8 cellular contexts compared by ENCODE assay signal in genomic region chr13:35157143-35157755, GRCh38.
DNase-seq lines count a peak whose midpoint lies in the region; ATAC-seq and TF ChIP-seq lines count a peak whose summit lies in the region.

No MANE protein-coding gene starts in this region.

- H3K4me3 ChIP-seq in OCI-LY1 (ENCODE audit: low read depth, low read length, poor library complexity, severe bottlenecking), result no peak overlapping the region
- no peak overlapping the region for H3K4me3 ChIP-seq in breast epithelium

- no peak overlapping the region for H3K4me2 ChIP-seq in OCI-LY1 (ENCODE audit: low read length)

- no peak for TF ChIP-seq POLR2A in breast epithelium (IDR thresholded peaks at IDR 0.05)

- no peaks in the 10 kb centered on the region for H3F3A ChIP-seq in OCI-LY1 (ENCODE audit: insufficient read depth, low read length)

- H3K9me2 ChIP-seq in OCI-LY1 (ENCODE audit: low read depth, low read length), result no peaks in the 10 kb centered on the region

- H3K9me3 ChIP-seq in OCI-LY1 (ENCODE audit: low read length), result no peaks in the 10 kb centered on the region
- no peaks in the 10 kb centered on the region for H3K9me3 ChIP-seq in breast epithelium

- H4K20me1 ChIP-seq in OCI-LY1 (ENCODE audit: insufficient read depth, low read length), result no peaks in the 10 kb centered on the region

- TF ChIP-seq CTCF in OCI-LY1 (IDR thresholded peaks at IDR 0.05; ENCODE audit: low read length) (peak; percentile 50; the same call in 1 of the 2 replicates), breast epithelium (IDR thresholded peaks at IDR 0.05) (peak; percentile 42 to 78 (median 65))

- H3K79me2 ChIP-seq in OCI-LY1 (ENCODE audit: insufficient read depth, low read length), result no peaks in the 10 kb centered on the region

- H3K36me3 ChIP-seq in OCI-LY1 (ENCODE audit: insufficient read depth, low read length), result 0 out of 2 replicates have a peak, but pooled peaks cover 4% of the 10 kb centered on the region
- no peaks in the 10 kb centered on the region for H3K36me3 ChIP-seq in breast epithelium

- no peaks in the 10 kb centered on the region for H3K4me1 ChIP-seq in OCI-LY1 (ENCODE audit: insufficient read depth, low read length, severe bottlenecking)
- no peaks in the 10 kb centered on the region for H3K4me1 ChIP-seq in breast epithelium

- H3K27ac ChIP-seq in OCI-LY1 (ENCODE audit: low read depth, low read length, poor library complexity, severe bottlenecking) (no peak overlapping the region), breast epithelium (no peak overlapping the region)

- no peaks in the 10 kb centered on the region for H3K27me3 ChIP-seq in OCI-LY1 (ENCODE audit: insufficient read depth, low read length)
- H3K27me3 ChIP-seq in breast epithelium, result no peaks in the 10 kb centered on the region

- ATAC-seq in GM19043 (IDR thresholded peaks at IDR 0.05; ENCODE audit: low read depth, unreplicated experiment) (peak; percentile 56), HG03521 (IDR thresholded peaks at IDR 0.05; ENCODE audit: unreplicated experiment) (peak; percentile 67), HG03354 (IDR thresholded peaks at IDR 0.05; ENCODE audit: poor library complexity, severe bottlenecking, unreplicated experiment) (no peak)

- DNase-seq in DMS153 (lab: John Stamatoyannopoulos, UW) (peak; percentile 31), breast epithelium (ENCODE audit: low spot score in 2 of 2) (no peak), left kidney (ENCODE audit: low read depth, low spot score) (peak; percentile 78), ureter (ENCODE audit: low spot score) (peak; percentile 45)

- intact Hi-C loops in breast epithelium (cut with DNase I; ENCODE audit: low total_unique reads), result no loop called here

- no peak overlapping the region for H2AFZ ChIP-seq in OCI-LY1 (ENCODE audit: low read length)

- no peak overlapping the region for H3K9ac ChIP-seq in OCI-LY1 (ENCODE audit: low read length)

Comparison
In these comparisons a context has a peak if more than half of its experiments do, and no peak if none do; other contexts are left out.
1. DNase-seq: peak in DMS153 (single experiment), left kidney (single experiment) and ureter (single experiment); none in breast epithelium (0 of 2).